30 cellular contexts compared by ENCODE assay signal in the genomic region with DNA sequence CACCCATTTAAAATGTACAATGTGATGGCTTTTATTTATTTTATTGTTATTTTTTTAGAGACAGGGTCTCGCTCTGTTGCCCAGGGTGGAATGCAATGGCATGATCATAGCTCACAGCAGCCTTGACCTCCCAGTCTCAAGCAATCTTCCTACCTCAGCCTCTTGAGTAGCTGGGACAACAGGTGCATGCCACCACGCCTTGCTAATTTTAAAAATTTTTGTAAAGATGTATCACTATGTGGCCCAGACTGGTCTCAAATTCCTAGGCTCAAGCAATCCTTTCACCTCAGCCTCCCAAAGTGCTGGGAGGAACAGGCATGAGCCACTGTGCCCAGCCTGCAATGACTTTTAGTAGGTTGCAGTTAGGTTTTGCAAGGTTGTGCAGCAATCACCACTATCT. TPM values are rescaled to one million over a fixed set of nuclear protein-coding genes. Genes with fewer than 3 reads are reported as not detected.
"Had no signal": no experiment of that assay in that cellular context is flagged by ENCODE, and none has a peak within 500 bp of the region (broad histone marks: within the 10 kb centered on the region; RNA-seq: fewer than 3 reads in every experiment).

No MANE protein-coding gene starts in this region.

- DNase-seq: activated CD4-positive, alpha-beta T cell treated with anti-CD3 and anti-CD28 coated beads for 1 hour; activated CD4-positive, alpha-beta T cell treated with anti-CD3 and anti-CD28 coated beads for 48 hours; activated CD4-positive, alpha-beta T cell treated with anti-CD3 and anti-CD28 coated beads, Interleukin-2, amount 50 U/mL, for 48 hours; activated CD4-positive, CD25-positive, alpha-beta regulatory T cell; activated CD8-positive, alpha-beta T cell treated with anti-CD3 and anti-CD28 coated beads, Interleukin-2, amount 10 ng/mL, durations not matched to agents 7 days and 5 days; activated naive CD4-positive, alpha-beta T cell treated with anti-CD3 and anti-CD28 coated beads, Interleukin-2, amount 10 ng/mL, durations not matched to agents 7 days and 5 days; activated naive CD8-positive, alpha-beta T cell treated with anti-CD3 and anti-CD28 coated beads, Interleukin-2, amount 50 U/mL, for 24 hours; activated T-cell treated with anti-CD3 and anti-CD28 coated beads, Interleukin-2, amount 50 U/mL, for 24 hours; anterior cingulate cortex; central memory CD4-positive, alpha-beta T cell; MM.1S; NCI-H1092; NCI-H1436 treated with DMSO at 0.1 percent for 48 hours; NCI-H1694 treated with DMSO at 0.1 percent for 48 hours; NCI-H2029; NCI-H345; NCI-H524 treated with DMSO at 0.1 percent for 48 hours; SHP77; SW 1271; T-helper 1 cell; T-helper 2 cell; T-helper 9 cell; WERI-Rb-1 had no signal

- H3K4me3 Mint-ChIP-seq: activated CD8-positive, alpha-beta T cell treated with anti-CD3 and anti-CD28 coated beads, Interleukin-2, amount 10 ng/mL, durations not matched to agents 7 days and 5 days; activated naive CD4-positive, alpha-beta T cell treated with anti-CD3 and anti-CD28 coated beads, Interleukin-2, amount 10 ng/mL, durations not matched to agents 7 days and 5 days; activated naive CD8-positive, alpha-beta T cell; activated naive CD8-positive, alpha-beta T cell treated with anti-CD3 and anti-CD28 coated beads, Interleukin-2, amount 50 U/mL, for 24 hours; activated T-cell treated with anti-CD3 and anti-CD28 coated beads, Interleukin-2, amount 50 U/mL, for 24 hours; brain had no signal

- H3K27ac ChIP-seq: KMS-11, WERI-Rb-1 had no signal

- H3K4me1 Mint-ChIP-seq: brain had no signal

- H3K27ac Mint-ChIP-seq: activated CD8-positive, alpha-beta T cell treated with anti-CD3 and anti-CD28 coated beads, Interleukin-2, amount 10 ng/mL, durations not matched to agents 7 days and 5 days; activated naive CD8-positive, alpha-beta T cell; activated naive CD8-positive, alpha-beta T cell treated with anti-CD3 and anti-CD28 coated beads, Interleukin-2, amount 50 U/mL, for 24 hours; activated T-cell treated with anti-CD3 and anti-CD28 coated beads, Interleukin-2, amount 50 U/mL, for 24 hours; activated T-helper 2 cell treated with anti-CD3 and anti-CD28 coated beads, Interferon-gamma antibody, Interleukin-2, Interleukin-4, amounts not matched to agents 10 μg/mL and 5 μg/mL and 100 μg/mL, durations not matched to agents 14 hours and 24 hours and 36 hours; brain had no signal

- ATAC-seq: activated CD8-positive, alpha-beta T cell treated with anti-CD3 and anti-CD28 coated beads, Interleukin-2, amount 10 ng/mL, durations not matched to agents 7 days and 5 days; activated naive CD8-positive, alpha-beta T cell treated with anti-CD3 and anti-CD28 coated beads, Interleukin-2, amount 50 U/mL, for 24 hours; Panc1 had no signal

- H3K9me3 Mint-ChIP-seq: activated naive CD4-positive, alpha-beta T cell treated with anti-CD3 and anti-CD28 coated beads, Interleukin-2, amount 10 ng/mL, durations not matched to agents 7 days and 5 days; activated T-helper 2 cell treated with anti-CD3 and anti-CD28 coated beads, Interferon-gamma antibody, Interleukin-2, Interleukin-4, amounts not matched to agents 10 μg/mL and 5 μg/mL and 100 μg/mL, durations not matched to agents 14 hours and 24 hours and 36 hours had no signal

- H3K27me3 Mint-ChIP-seq: activated naive CD4-positive, alpha-beta T cell treated with anti-CD3 and anti-CD28 coated beads, Interleukin-2, amount 10 ng/mL, durations not matched to agents 7 days and 5 days; activated naive CD8-positive, alpha-beta T cell; activated naive CD8-positive, alpha-beta T cell treated with anti-CD3 and anti-CD28 coated beads, Interleukin-2, amount 50 U/mL, for 24 hours; activated T-cell treated with anti-CD3 and anti-CD28 coated beads, Interleukin-2, amount 50 U/mL, for 24 hours had no signal

RNA-seq across cellular contexts. Expression of a gene that starts 14.3 kb away (rescaled TPM):
- total RNA-seq: activated CD8-positive, alpha-beta T cell treated with anti-CD3 and anti-CD28 coated beads, Interleukin-2, amount 10 ng/mL, durations not matched to agents 7 days and 5 days; NCI-H460; RPMI7951 had no signal
